In genomic region chr15:83983634-83984458, GRCh38 we compare ENCODE assay signal across 14 cellular contexts.
DNase-seq lines count a peak whose midpoint lies in the region; ATAC-seq lines count a peak whose summit lies in the region.
"Had no signal": no experiment of that assay in that cellular context is flagged by ENCODE, and none has a peak within 500 bp of the region (broad histone marks: within the 10 kb centered on the region; RNA-seq: fewer than 3 reads in every experiment).

No MANE protein-coding gene starts in this region.

- peak; percentile 19 for DNase-seq in iPS-NIHi11 (ENCODE audit: low spot score)
- no peak for DNase-seq in activated CD4-positive, alpha-beta memory T cell treated with anti-CD3 and anti-CD28 coated beads, Interleukin-2, amount 10 ng/mL, durations not matched to agents 7 days and 5 days
- DNase-seq in activated CD4-positive, alpha-beta T cell treated with anti-CD3 and anti-CD28 coated beads, Interleukin-2, amount 10 ng/mL, durations not matched to agents 24 days and 14 days, result no peak
- no peak for DNase-seq in Ammon's horn (ENCODE audit: low spot score)
- DNase-seq in UCSD-AML1 (lab: John Stamatoyannopoulos, UW; ENCODE audit: unreplicated experiment), result no peak
- DNase-seq: activated CD4-positive, alpha-beta T cell treated with anti-CD3 and anti-CD28 coated beads for 1 hour; DMS79; HCEC 1CT; naive B cell; Peyer's patch had no signal

- intact Hi-C loops in activated CD4-positive, alpha-beta T cell treated with anti-CD3 and anti-CD28 coated beads, Interleukin-2, amount 10 ng/mL, durations not matched to agents 24 days and 14 days (cut with micrococcal nuclease), result no loop called here

- H3K27me3 Mint-ChIP-seq in activated CD4-positive, alpha-beta memory T cell treated with anti-CD3 and anti-CD28 coated beads, Interleukin-2, amount 10 ng/mL, durations not matched to agents 7 days and 5 days, result no peaks in the 10 kb centered on the region
- no peaks in the 10 kb centered on the region for H3K27me3 Mint-ChIP-seq in activated CD4-positive, alpha-beta T cell treated with anti-CD3 and anti-CD28 coated beads, Interleukin-2, amount 10 ng/mL, durations not matched to agents 24 days and 14 days
- H3K27me3 Mint-ChIP-seq: activated naive CD8-positive, alpha-beta T cell had no signal

- CTCF ChIA-PET in activated CD4-positive, alpha-beta memory T cell treated with anti-CD3 and anti-CD28 coated beads, Interleukin-2, amount 10 ng/mL, durations not matched to agents 7 days and 5 days (lab: Charles Lee), result no interaction called here

- no peaks in the 10 kb centered on the region for H3K36me3 Mint-ChIP-seq in activated CD4-positive, alpha-beta memory T cell treated with anti-CD3 and anti-CD28 coated beads, Interleukin-2, amount 10 ng/mL, durations not matched to agents 7 days and 5 days (ENCODE audit: low read depth)
- no peaks in the 10 kb centered on the region for H3K36me3 Mint-ChIP-seq in activated CD4-positive, alpha-beta T cell treated with anti-CD3 and anti-CD28 coated beads, Interleukin-2, amount 10 ng/mL, durations not matched to agents 24 days and 14 days (ENCODE audit: low read depth)
- H3K36me3 Mint-ChIP-seq: activated naive CD8-positive, alpha-beta T cell; naive B cell had no signal

- POLR2A ChIA-PET in activated CD4-positive, alpha-beta memory T cell treated with anti-CD3 and anti-CD28 coated beads, Interleukin-2, amount 10 ng/mL, durations not matched to agents 7 days and 5 days (lab: Charles Lee), result no interaction called here

- no peak overlapping the region for H3K27ac Mint-ChIP-seq in activated CD4-positive, alpha-beta memory T cell treated with anti-CD3 and anti-CD28 coated beads, Interleukin-2, amount 10 ng/mL, durations not matched to agents 7 days and 5 days
- H3K27ac Mint-ChIP-seq in activated CD4-positive, alpha-beta T cell treated with anti-CD3 and anti-CD28 coated beads, Interleukin-2, amount 10 ng/mL, durations not matched to agents 24 days and 14 days, result no peak overlapping the region
- H3K27ac Mint-ChIP-seq: activated naive CD8-positive, alpha-beta T cell; naive B cell had no signal

- H3K9me3 Mint-ChIP-seq in activated CD4-positive, alpha-beta memory T cell treated with anti-CD3 and anti-CD28 coated beads, Interleukin-2, amount 10 ng/mL, durations not matched to agents 7 days and 5 days, result no peaks in the 10 kb centered on the region
- H3K9me3 Mint-ChIP-seq in activated CD4-positive, alpha-beta T cell treated with anti-CD3 and anti-CD28 coated beads, Interleukin-2, amount 10 ng/mL, durations not matched to agents 24 days and 14 days, result no peaks in the 10 kb centered on the region

- peak; percentile 91 for ATAC-seq in GM18867 (IDR thresholded peaks at IDR 0.05; ENCODE audit: unreplicated experiment)
- peak; percentile 78 for ATAC-seq in GM21717 (IDR thresholded peaks at IDR 0.05; ENCODE audit: unreplicated experiment)
- peak; percentile 83 for ATAC-seq in HG03280 (IDR thresholded peaks at IDR 0.05; ENCODE audit: unreplicated experiment)

- no peak overlapping the region for H3K4me3 Mint-ChIP-seq in activated CD4-positive, alpha-beta memory T cell treated with anti-CD3 and anti-CD28 coated beads, Interleukin-2, amount 10 ng/mL, durations not matched to agents 7 days and 5 days
- H3K4me3 Mint-ChIP-seq in activated CD4-positive, alpha-beta T cell treated with anti-CD3 and anti-CD28 coated beads, Interleukin-2, amount 10 ng/mL, durations not matched to agents 24 days and 14 days, result no peak overlapping the region
- H3K4me3 Mint-ChIP-seq: activated naive CD8-positive, alpha-beta T cell; naive B cell had no signal

- no peaks in the 10 kb centered on the region for H3K4me1 Mint-ChIP-seq in activated CD4-positive, alpha-beta memory T cell treated with anti-CD3 and anti-CD28 coated beads, Interleukin-2, amount 10 ng/mL, durations not matched to agents 7 days and 5 days
- no peaks in the 10 kb centered on the region for H3K4me1 Mint-ChIP-seq in activated CD4-positive, alpha-beta T cell treated with anti-CD3 and anti-CD28 coated beads, Interleukin-2, amount 10 ng/mL, durations not matched to agents 24 days and 14 days
- H3K4me1 Mint-ChIP-seq: naive B cell had no signal
